Comparison of ENCODE assay signal across 10 cellular contexts in the genomic region with DNA sequence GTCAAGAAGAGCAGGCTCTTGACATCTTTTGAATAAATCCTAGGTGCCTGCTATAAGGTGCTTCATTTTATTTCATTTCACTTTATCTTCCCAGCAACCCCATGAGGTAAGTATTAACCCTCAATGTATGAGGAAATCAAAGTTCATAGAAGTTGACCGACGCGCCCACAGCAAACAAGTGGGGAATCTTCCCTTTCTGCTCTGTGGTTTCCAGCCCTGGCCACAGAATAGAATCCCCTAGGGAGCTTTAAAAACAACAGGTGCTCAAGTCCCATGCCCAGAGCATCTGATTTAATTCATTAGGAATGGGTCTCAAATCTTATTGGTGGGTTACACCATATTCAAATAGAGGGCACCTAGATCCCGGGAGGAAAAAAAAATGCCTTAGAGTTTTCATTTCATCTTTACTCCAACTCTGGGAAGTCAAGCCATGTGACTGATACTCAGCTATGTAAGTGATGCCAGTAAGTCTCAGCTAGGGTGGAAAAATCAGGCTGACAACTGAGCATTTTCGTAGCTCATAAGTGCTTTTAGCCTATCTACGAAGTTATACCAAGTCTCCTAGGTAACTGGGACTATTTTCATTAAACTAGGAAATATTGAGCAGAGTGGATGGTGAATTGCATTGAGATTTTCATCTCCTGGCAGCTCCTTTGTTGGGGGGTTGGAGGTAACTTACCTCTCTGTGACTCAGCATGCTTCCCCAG.
DNase-seq lines count a peak whose midpoint lies in the region; ATAC-seq and TF ChIP-seq lines count a peak whose summit lies in the region.
"Had no signal": no experiment of that assay in that cellular context is flagged by ENCODE, and none has a peak within 500 bp of the region (broad histone marks: within the 10 kb centered on the region; RNA-seq: fewer than 3 reads in every experiment).

No MANE protein-coding gene starts in this region.

- peaks cover 3% of the 10 kb centered on the region for H3K27me3 Mint-ChIP-seq in glutamatergic neuron (ENCODE audit: unreplicated experiment)
- peaks cover 5% of the 10 kb centered on the region for H3K27me3 Mint-ChIP-seq in activated T-helper 2 cell treated with anti-CD3 and anti-CD28 coated beads, Interferon-gamma antibody, Interleukin-2, Interleukin-4, amounts not matched to agents 10 μg/mL and 5 μg/mL and 100 μg/mL, durations not matched to agents 14 hours and 24 hours and 36 hours (ENCODE audit: low read depth)

- no peak overlapping the region for H3K4me3 Mint-ChIP-seq in glutamatergic neuron (ENCODE audit: unreplicated experiment)
- no peak overlapping the region for H3K4me3 Mint-ChIP-seq in activated T-helper 2 cell treated with anti-CD3 and anti-CD28 coated beads, Interferon-gamma antibody, Interleukin-2, Interleukin-4, amounts not matched to agents 10 μg/mL and 5 μg/mL and 100 μg/mL, durations not matched to agents 14 hours and 24 hours and 36 hours (ENCODE audit: low read depth)

- H3K4me1 Mint-ChIP-seq in glutamatergic neuron (ENCODE audit: low read depth, unreplicated experiment), result no peaks in the 10 kb centered on the region
- H3K4me1 Mint-ChIP-seq in activated T-helper 2 cell treated with anti-CD3 and anti-CD28 coated beads, Interferon-gamma antibody, Interleukin-2, Interleukin-4, amounts not matched to agents 10 μg/mL and 5 μg/mL and 100 μg/mL, durations not matched to agents 14 hours and 24 hours and 36 hours (ENCODE audit: low read depth), result peaks cover 9% of the 10 kb centered on the region

- ATAC-seq in GM18520 (IDR thresholded peaks at IDR 0.05; ENCODE audit: unreplicated experiment) (peak; percentile 30), GM21423 (IDR thresholded peaks at IDR 0.05; ENCODE audit: unreplicated experiment) (peak; percentile 64), HG03175 (IDR thresholded peaks at IDR 0.05; ENCODE audit: unreplicated experiment) (peak; percentile 73)
- ATAC-seq: PC-3 had no signal

- no peaks in the 10 kb centered on the region for H3K36me3 Mint-ChIP-seq in glutamatergic neuron (ENCODE audit: unreplicated experiment)
- no peaks in the 10 kb centered on the region for H3K36me3 Mint-ChIP-seq in activated T-helper 2 cell treated with anti-CD3 and anti-CD28 coated beads, Interferon-gamma antibody, Interleukin-2, Interleukin-4, amounts not matched to agents 10 μg/mL and 5 μg/mL and 100 μg/mL, durations not matched to agents 14 hours and 24 hours and 36 hours (ENCODE audit: low read depth)

- no peaks in the 10 kb centered on the region for H3K9me3 Mint-ChIP-seq in glutamatergic neuron (ENCODE audit: unreplicated experiment)
- no peaks in the 10 kb centered on the region for H3K9me3 Mint-ChIP-seq in activated T-helper 2 cell treated with anti-CD3 and anti-CD28 coated beads, Interferon-gamma antibody, Interleukin-2, Interleukin-4, amounts not matched to agents 10 μg/mL and 5 μg/mL and 100 μg/mL, durations not matched to agents 14 hours and 24 hours and 36 hours

- intact Hi-C loops in activated T-helper 2 cell treated with anti-CD3 and anti-CD28 coated beads, Interferon-gamma antibody, Interleukin-2, Interleukin-4, amounts not matched to agents 10 μg/mL and 5 μg/mL and 100 μg/mL, durations not matched to agents 14 hours and 24 hours and 36 hours (cut with micrococcal nuclease), result no loop called here

- H3K27ac Mint-ChIP-seq in glutamatergic neuron (ENCODE audit: unreplicated experiment), result no peak overlapping the region
- H3K27ac Mint-ChIP-seq in activated T-helper 2 cell treated with anti-CD3 and anti-CD28 coated beads, Interferon-gamma antibody, Interleukin-2, Interleukin-4, amounts not matched to agents 10 μg/mL and 5 μg/mL and 100 μg/mL, durations not matched to agents 14 hours and 24 hours and 36 hours, result no peak overlapping the region

- no peak for TF ChIP-seq CTCF in glutamatergic neuron (IDR thresholded peaks at IDR 0.05; ENCODE audit: partially characterized antibody, unreplicated experiment)

- DNase-seq in germinal center (ENCODE audit: low spot score) (peak; percentile 12), hippocampal formation (lab: John Stamatoyannopoulos, UW) (no peak), glutamatergic neuron (no peak)
- no peak for DNase-seq in activated CD4-positive, CD25-positive, alpha-beta regulatory T cell (lab: John Stamatoyannopoulos, UW)
- DNase-seq in activated T-helper 2 cell treated with anti-CD3 and anti-CD28 coated beads, Interferon-gamma antibody, Interleukin-2, Interleukin-4, amounts not matched to agents 10 μg/mL and 5 μg/mL and 100 μg/mL, durations not matched to agents 14 hours and 24 hours and 36 hours (ENCODE audit: low spot score), result no peak
- DNase-seq: PC-3; stimulated activated naive CD4-positive, alpha-beta T cell treated with Interleukin-2 at 50 U/mL for 16 hours had no signal
